Comparison of ENCODE assay signal across 1 cellular context in genomic region chr2:39531220-39531777, GRCh38.
A peak's percentile ranks its signal among the peaks of the same experiment; 100 is the strongest.
TF ChIP-seq lines count a peak whose summit lies in the region.

No MANE protein-coding gene starts in this region.

TF ChIP-seq in HepG2, 621 proteins besides CTCF, POLR2A, EP300 and RAD21 (continued from another document):
- TF ChIP-seq ZNF275 (CRISPR knock-in tag; IDR thresholded peaks at IDR 0.05; ENCODE audit: borderline replicate concordance) (no peak), MBNL3 (CRISPR knock-in tag; conservative IDR thresholded peaks at IDR 0.05) (no peak), SMYD3 (CRISPR knock-in tag; IDR thresholded peaks at IDR 0.05) (0 out of 2 replicates have a peak, but pooled peaks have one; percentile 18), ZNF24 (IDR thresholded peaks at IDR 0.05) (no peak)
TF ChIP-seq in HepG2: peak in this region for 4.
